10 cellular contexts compared by ENCODE assay signal in genomic region chr15:35182841-35183479, GRCh38.
DNase-seq lines count a peak whose midpoint lies in the region; ATAC-seq and TF ChIP-seq lines count a peak whose summit lies in the region.
"Had no signal": no experiment of that assay in that cellular context is flagged by ENCODE, and none has a peak within 500 bp of the region (broad histone marks: within the 10 kb centered on the region; RNA-seq: fewer than 3 reads in every experiment).

No MANE protein-coding gene starts in this region.

- H3K4me1 ChIP-seq in KMS-11 (ENCODE audit: low read depth, poor library complexity, severe bottlenecking) (peaks cover 42% of the 10 kb centered on the region), right atrium auricular region (no peaks in the 10 kb centered on the region)

- no peaks in the 10 kb centered on the region for H3K79me2 ChIP-seq in KMS-11 (ENCODE audit: insufficient read depth, low read depth)

- H2AFZ ChIP-seq in KMS-11 (ENCODE audit: low read depth): no peak overlapping the region

- H3K4me3 ChIP-seq in KMS-11 (IDR thresholded peaks at IDR 0.05; ENCODE audit: insufficient read depth, low read depth, low read length): no peak overlapping the region
- no peak overlapping the region for H3K4me3 ChIP-seq in coronary artery
- H3K4me3 ChIP-seq in right atrium auricular region: no peak overlapping the region

- no peaks in the 10 kb centered on the region for H4K20me1 ChIP-seq in KMS-11 (ENCODE audit: insufficient read depth)

- ATAC-seq in GM19023 (IDR thresholded peaks at IDR 0.05; ENCODE audit: unreplicated experiment) (peak; percentile 82), HG02623 (IDR thresholded peaks at IDR 0.05; ENCODE audit: unreplicated experiment) (peak; percentile 62), left lobe of liver (peak; percentile 59)

- peak overlapping the region; percentile 32; the same call in 1 of the 2 replicates for H3K9ac ChIP-seq in KMS-11

- no peaks in the 10 kb centered on the region for H3K9me3 ChIP-seq in right atrium auricular region

- H3K27me3 ChIP-seq in KMS-11 (ENCODE audit: insufficient read depth, low read depth): no peaks in the 10 kb centered on the region
- H3K27me3 ChIP-seq in right atrium auricular region: no peaks in the 10 kb centered on the region

- TF ChIP-seq CTCF in KMS-11 (conservative IDR thresholded peaks at IDR 0.05; ENCODE audit: low read depth, low read length) (no peak), coronary artery (IDR thresholded peaks at IDR 0.05) (no peak), right atrium auricular region (IDR thresholded peaks at IDR 0.05) (no peak)

- DNase-seq in left lobe of liver (ENCODE audit: low spot score): no peak
- DNase-seq in activated gamma-delta T cell (lab: John Stamatoyannopoulos, UW): no peak
- no peak for DNase-seq in coronary artery (ENCODE audit: low spot score)
- DNase-seq in right atrium auricular region (ENCODE audit: low spot score): no peak
- no peak for DNase-seq in GM03348 (ENCODE audit: low spot score)
- DNase-seq: activated gamma-delta T cell treated with Interleukin-2 at 50 U/mL for 16 hours; stimulated activated CD4-positive, alpha-beta T cell treated with anti-CD3 and anti-CD28 coated beads, Interleukin-4, amount 100 ng/mL, for 24 hours had no signal

- peak overlapping the region; percentile 80 for H3K27ac ChIP-seq in KMS-11
- H3K27ac ChIP-seq in coronary artery: no peak overlapping the region
- H3K27ac ChIP-seq in right atrium auricular region: no peak overlapping the region

- H3K36me3 ChIP-seq in KMS-11 (ENCODE audit: insufficient read depth) (no peaks in the 10 kb centered on the region), right atrium auricular region (no peaks in the 10 kb centered on the region)

- peak overlapping the region; percentile 71 for H3K4me2 ChIP-seq in KMS-11
